ENCODE assay signal across 18 cellular contexts in the genomic region with DNA sequence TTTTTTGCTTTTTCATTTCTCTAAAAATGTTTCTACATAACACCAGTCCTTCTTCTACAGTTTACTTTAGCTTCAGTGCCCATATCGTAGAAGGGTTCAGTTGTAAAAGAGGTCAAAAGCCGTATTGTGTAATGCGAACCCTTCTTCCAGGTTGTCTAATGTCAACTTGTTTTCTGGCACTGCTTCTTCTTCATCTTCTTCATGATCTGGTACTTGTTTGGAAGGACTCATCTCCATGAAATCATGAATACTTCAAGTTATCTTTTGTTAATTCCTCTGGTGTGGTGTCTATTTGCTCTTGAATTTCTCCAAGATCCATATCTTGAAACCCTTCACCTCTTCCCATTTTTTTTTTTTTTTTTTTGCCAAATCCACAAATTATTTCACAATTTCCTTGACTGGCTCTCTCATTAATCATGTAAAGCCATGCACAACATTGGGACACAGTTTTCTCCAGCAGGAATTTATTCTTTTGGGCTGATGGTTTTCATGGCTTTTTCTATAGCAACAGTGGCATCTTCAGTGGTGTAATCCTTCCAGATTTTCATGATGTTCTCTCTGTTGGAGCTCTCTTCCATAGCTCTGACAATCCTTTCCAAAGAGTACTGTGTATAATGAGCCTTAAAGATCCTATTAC.
A peak's percentile ranks its signal among the peaks of the same experiment; 100 is the strongest.
DNase-seq lines count a peak whose midpoint lies in the region; ATAC-seq and TF ChIP-seq lines count a peak whose summit lies in the region.
"Had no signal": no experiment of that assay in that cellular context is flagged by ENCODE, and none has a peak within 500 bp of the region (broad histone marks: within the 10 kb centered on the region; RNA-seq: fewer than 3 reads in every experiment).

No MANE protein-coding gene starts in this region.

- H4K20me1 ChIP-seq in OCI-LY3 (ENCODE audit: insufficient read depth, low read length): no peaks in the 10 kb centered on the region
- H4K20me1 ChIP-seq: BLaER1 treated with 17β-estradiol and CSF1 and Interleukin-3, amounts not matched to agents 10 nM and 100 nM had no signal

- TF ChIP-seq CTCF in OCI-LY3 (IDR thresholded peaks at IDR 0.05; ENCODE audit: low read depth, low read length) (no peak), right lobe of liver (IDR thresholded peaks at IDR 0.05) (no peak), upper lobe of left lung (IDR thresholded peaks at IDR 0.05) (no peak)

- no peak overlapping the region for H2AFZ ChIP-seq in OCI-LY3 (ENCODE audit: low read depth, low read length)

- ATAC-seq in right lobe of liver (peak; percentile 89 to 93 (median 92)), aorta (ENCODE audit: low FRiP score) (no peak), upper lobe of left lung (ENCODE audit: low FRiP score in 2 of 2) (no peak)
- ATAC-seq: Panc1 had no signal

- H3K9me3 ChIP-seq in OCI-LY3 (ENCODE audit: insufficient read depth, low read length) (no peaks in the 10 kb centered on the region), right lobe of liver (no peaks in the 10 kb centered on the region), aorta (ENCODE audit: control insufficient read depth, low read length) (no peaks in the 10 kb centered on the region), upper lobe of left lung (no peaks in the 10 kb centered on the region)

- H3K27me3 ChIP-seq in OCI-LY3 (ENCODE audit: low read depth, low read length) (peaks cover 26% of the 10 kb centered on the region), right lobe of liver (no peaks in the 10 kb centered on the region), aorta (ENCODE audit: control insufficient read depth in 1 of 2, insufficient read depth in 2 of 2, low read length in 1 of 2) (no peaks in the 10 kb centered on the region), upper lobe of left lung (no peaks in the 10 kb centered on the region)
- H3K27me3 ChIP-seq: BLaER1 treated with 17β-estradiol and CSF1 and Interleukin-3, amounts not matched to agents 10 nM and 100 nM had no signal

- H3K4me1 ChIP-seq in OCI-LY3 (ENCODE audit: low read length): peaks cover 28% of the 10 kb centered on the region
- peaks cover 0 to 19% (median 9%) of the 10 kb centered on the region in 4 donors for H3K4me1 ChIP-seq in right lobe of liver
- H3K4me1 ChIP-seq in aorta (ENCODE audit: control insufficient read depth in 1 of 2, insufficient read depth in 2 of 2, low read length in 2 of 2): peaks cover 9 to 12% of the 10 kb centered on the region in 2 donors
- peaks cover 0 to 7% (median 0%) of the 10 kb centered on the region in 4 donors for H3K4me1 ChIP-seq in upper lobe of left lung

- no peak overlapping the region for H3K9ac ChIP-seq in OCI-LY3 (ENCODE audit: low read length)
- H3K9ac ChIP-seq: BLaER1 treated with 17β-estradiol and CSF1 and Interleukin-3, amounts not matched to agents 10 nM and 100 nM; KMS-11 had no signal

- H3K27ac ChIP-seq in OCI-LY3 (ENCODE audit: low read length) (no peak overlapping the region), right lobe of liver (peak overlapping the region in 2 of 3 donors; percentile 42 to 81), aorta (ENCODE audit: low read depth in 1 of 2, low read length in 2 of 2) (peak overlapping the region; percentile 43 to 75), upper lobe of left lung (no peak overlapping the region)
- H3K27ac ChIP-seq: BLaER1 treated with 17β-estradiol and CSF1 and Interleukin-3, amounts not matched to agents 10 nM and 100 nM; KMS-11 had no signal

- no peak for TF ChIP-seq POLR2A in right lobe of liver (IDR thresholded peaks at IDR 0.05)
- TF ChIP-seq POLR2A in upper lobe of left lung (IDR thresholded peaks at IDR 0.05): no peak

- H3K79me2 ChIP-seq in OCI-LY3 (ENCODE audit: low read length): no peaks in the 10 kb centered on the region

- H3K4me2 ChIP-seq in OCI-LY3 (ENCODE audit: low read length): peak overlapping the region; percentile 49
- H3K4me2 ChIP-seq: BLaER1 treated with 17β-estradiol and CSF1 and Interleukin-3, amounts not matched to agents 10 nM and 100 nM; KMS-11 had no signal

- peak; percentile 23 for DNase-seq in fibroblast of gingiva (ENCODE audit: low read depth)
- DNase-seq in right lobe of liver: no peak
- no peak for DNase-seq in aorta
- DNase-seq in SIG-M5 treated with dmso at 0.1 percent for 504 hours (lab: John Stamatoyannopoulos, UW; ENCODE audit: unreplicated experiment): no peak
- DNase-seq in upper lobe of left lung: no peak
- no peak for DNase-seq in NOMO-1 (lab: John Stamatoyannopoulos, UW; ENCODE audit: unreplicated experiment in 2 of 2)
- DNase-seq: CD8-positive, alpha-beta memory T cell; DMS53; MV-4-11; NCI-H187; NCI-H2107; NCI-H226; NCI-H524; NCI-H82 had no signal

- H3K4me3 ChIP-seq in OCI-LY3 (ENCODE audit: low read length) (no peak overlapping the region), right lobe of liver (no peak overlapping the region), aorta (ENCODE audit: low read length in 2 of 2) (no peak overlapping the region), upper lobe of left lung (no peak overlapping the region)
- H3K4me3 ChIP-seq: BLaER1 treated with 17β-estradiol and CSF1 and Interleukin-3, amounts not matched to agents 10 nM and 100 nM had no signal

- intact Hi-C loops in right lobe of liver (cut with DNase I): loop anchor here in 1 of 2 donors (10.0 kb wide), 1 partner anchor 89 kb away; the partner anchor contains the start of gene CPED1
- intact Hi-C loops in aorta (cut with DNase I): loop anchor here in 1 of 2 donors (5.0 kb wide), 1 partner anchor 71 kb away; no protein-coding TSS in a partner anchor

- H3K36me3 ChIP-seq in OCI-LY3 (replicated peaks; ENCODE audit: low read depth, low read length) (no peaks in the 10 kb centered on the region), right lobe of liver (no peaks in the 10 kb centered on the region), aorta (ENCODE audit: control insufficient read depth in 1 of 2, insufficient read depth in 2 of 2, low read length in 1 of 2) (no peaks in the 10 kb centered on the region), upper lobe of left lung (no peaks in the 10 kb centered on the region)
- H3K36me3 ChIP-seq: BLaER1 treated with 17β-estradiol and CSF1 and Interleukin-3, amounts not matched to agents 10 nM and 100 nM had no signal

- TF ChIP-seq EP300 in upper lobe of left lung (IDR thresholded peaks at IDR 0.05): no peak

- WGBS in right lobe of liver (ENCODE audit: insufficient coverage, low coverage, low lambda C conversion rate, missing lambda C conversion rate): 44% methylated on average over 3 of the region's 3 CpGs
- WGBS in aorta, 2 donors: 77 to 85% methylated on average over 3 of the region's 3 CpGs
- 82 to 85% methylated on average over 3 of the region's 3 CpGs for WGBS in upper lobe of left lung, 2 donors

Comparison
In these comparisons a context has a peak if more than half of its experiments do, and no peak if none do; other contexts are left out.
1. H3K27ac ChIP-seq: peak in right lobe of liver (2 of 3) and aorta (2 of 2); none in OCI-LY3 (single experiment) and upper lobe of left lung (0 of 4).
2. ATAC-seq: peak in right lobe of liver (4 of 4); none in aorta (single experiment) and upper lobe of left lung (0 of 2).